ENCODE assay signal across 11 cellular contexts in genomic region chr6:142784344-142784743, GRCh38.
DNase-seq lines count a peak whose midpoint lies in the region; ATAC-seq, FAIRE-seq and TF ChIP-seq lines count a peak whose summit lies in the region.
"Had no signal": no experiment of that assay in that cellular context is flagged by ENCODE, and none has a peak within 500 bp of the region (broad histone marks: within the 10 kb centered on the region; RNA-seq: fewer than 3 reads in every experiment).

No MANE protein-coding gene starts in this region.

- H3K4me3 ChIP-seq in ovary, result no peak overlapping the region
- H3K4me3 ChIP-seq: psoas muscle had no signal

- no peaks in the 10 kb centered on the region for H3K27me3 Mint-ChIP-seq in activated naive CD8-positive, alpha-beta T cell

- peak; percentile 93 for FAIRE-seq in GM19239 (lab: Jason Lieb, UNC)
- FAIRE-seq: endometrium had no signal

- no peak for TF ChIP-seq EP300 in ovary (IDR thresholded peaks at IDR 0.05)

- DNase-seq in DMS79 treated with DMSO at 0.1 percent for 48 hours (lab: John Stamatoyannopoulos, UW), result peak; percentile 17
- DNase-seq in GM19239 (ENCODE audit: insufficient read length, low spot score), result no peak
- no peak for DNase-seq in ovary
- DNase-seq in NCI-H1417 (lab: John Stamatoyannopoulos, UW), result no peak
- DNase-seq in GM03348 (ENCODE audit: low spot score), result no peak
- no peak for DNase-seq in left colon
- DNase-seq: psoas muscle, SK-N-SH had no signal

- WGBS in ovary, 3 donors, result 76 to 80% (median 80%) methylated on average over 3 of the region's 3 CpGs

- no peaks in the 10 kb centered on the region for H3K9me3 ChIP-seq in ovary
- H3K9me3 ChIP-seq: psoas muscle, SK-N-SH had no signal

- TF ChIP-seq POLR2A in ovary (IDR thresholded peaks at IDR 0.05), result no peak

- no peaks in the 10 kb centered on the region for H3K36me3 ChIP-seq in ovary

- H3K4me3 Mint-ChIP-seq in activated naive CD8-positive, alpha-beta T cell, result peak overlapping the region; percentile 84

- H3K9me3 Mint-ChIP-seq in activated naive CD8-positive, alpha-beta T cell (ENCODE audit: low read depth), result peaks cover 4% of the 10 kb centered on the region

- TF ChIP-seq CTCF in ovary (IDR thresholded peaks at IDR 0.05), result no peak

- peaks cover 77% of the 10 kb centered on the region for H3K4me1 Mint-ChIP-seq in activated naive CD8-positive, alpha-beta T cell (ENCODE audit: low read depth)

- H3K36me3 Mint-ChIP-seq in activated naive CD8-positive, alpha-beta T cell, result peaks cover 24% of the 10 kb centered on the region

- ATAC-seq in HG03095 (IDR thresholded peaks at IDR 0.05; ENCODE audit: unreplicated experiment) (peak; percentile 98), left colon (no peak)

- no peaks in the 10 kb centered on the region for H3K27me3 ChIP-seq in ovary

- H3K27ac Mint-ChIP-seq in activated naive CD8-positive, alpha-beta T cell, result peak overlapping the region; percentile 96

- H3K27ac ChIP-seq in ovary, result no peak overlapping the region
- H3K27ac ChIP-seq: psoas muscle had no signal

- intact Hi-C loops in ovary (cut with DNase I) (no loop called here), left colon (cut with DNase I, micrococcal nuclease) (no loop called here)

- no peaks in the 10 kb centered on the region for H3K4me1 ChIP-seq in ovary (ENCODE audit: insufficient read depth)
